ENCODE assay signal across 12 cellular contexts in the genomic region with DNA sequence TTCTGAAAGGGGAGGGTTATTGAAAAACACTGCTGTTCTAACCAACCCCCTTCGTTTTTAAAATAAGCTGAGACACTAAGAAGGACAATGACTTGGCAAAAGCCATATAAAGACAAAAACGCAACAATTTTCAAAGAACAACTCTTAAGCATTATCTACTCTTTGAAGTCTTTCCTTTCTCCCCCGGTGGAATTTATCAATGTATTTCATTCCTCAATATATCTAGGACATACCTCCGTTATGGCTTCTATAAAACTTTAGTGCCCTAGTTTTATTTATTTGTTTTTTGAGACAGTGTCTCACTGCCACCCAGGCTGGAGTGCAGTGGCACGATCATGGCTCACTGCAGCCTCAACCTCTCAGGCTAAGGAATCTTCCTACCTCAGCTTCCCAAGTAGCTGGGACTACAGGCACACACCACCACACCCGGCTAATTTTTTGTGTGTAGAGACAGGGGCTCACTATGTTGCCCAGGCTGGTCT. TPM values are rescaled to one million over a fixed set of nuclear protein-coding genes. Genes with fewer than 3 reads are reported as not detected.
DNase-seq lines count a peak whose midpoint lies in the region; ATAC-seq and TF ChIP-seq lines count a peak whose summit lies in the region.
"Had no signal": no experiment of that assay in that cellular context is flagged by ENCODE, and none has a peak within 500 bp of the region (broad histone marks: within the 10 kb centered on the region; RNA-seq: fewer than 3 reads in every experiment).

No MANE protein-coding gene starts in this region.

- dilution Hi-C loops in IMR-90 (cut with HindIII; ENCODE audit: low sequenced_read_pairs, unreplicated experiment): no loop called here

- H4K5ac ChIP-seq in IMR-90 (ENCODE audit: low read depth, low read length): no peak overlapping the region

- no peak overlapping the region for H2BK15ac ChIP-seq in IMR-90 (ENCODE audit: low read depth, low read length)

- H3K4me1 ChIP-seq in IMR-90 (ENCODE audit: control insufficient read depth, insufficient read depth, low read length): peaks cover 5% of the 10 kb centered on the region; the same call in 1 of the 2 replicates

- peak overlapping the region; percentile 66 for H3K4me3 Mint-ChIP-seq in activated T-helper 2 cell treated with anti-CD3 and anti-CD28 coated beads, Interferon-gamma antibody, Interleukin-2, Interleukin-4, amounts not matched to agents 10 μg/mL and 5 μg/mL and 100 μg/mL, durations not matched to agents 14 hours and 24 hours and 36 hours (ENCODE audit: low read depth)
- no peak overlapping the region for H3K4me3 Mint-ChIP-seq in natural killer cell treated with Interleukin-12 subunit alpha and Interleukin-12 subunit beta and Interleukin-15 and Interleukin-18, amount 100 ng/mL, for 72 hours

- peaks cover 46% of the 10 kb centered on the region for H3K4me1 Mint-ChIP-seq in activated T-helper 2 cell treated with anti-CD3 and anti-CD28 coated beads, Interferon-gamma antibody, Interleukin-2, Interleukin-4, amounts not matched to agents 10 μg/mL and 5 μg/mL and 100 μg/mL, durations not matched to agents 14 hours and 24 hours and 36 hours (ENCODE audit: low read depth)
- peaks cover 29 to 32% of the 10 kb centered on the region in 2 donors for H3K4me1 Mint-ChIP-seq in natural killer cell treated with Interleukin-12 subunit alpha and Interleukin-12 subunit beta and Interleukin-15 and Interleukin-18, amount 100 ng/mL, for 72 hours (ENCODE audit: low read depth in 2 of 2)

- no peak for ATAC-seq in IMR-90 (ENCODE audit: low read depth)
- no peak for ATAC-seq in natural killer cell treated with Interleukin-12 subunit alpha and Interleukin-12 subunit beta and Interleukin-15 and Interleukin-18, amount 100 ng/mL, for 72 hours
- ATAC-seq in GM18517 (IDR thresholded peaks at IDR 0.05; ENCODE audit: unreplicated experiment): no peak
- ATAC-seq: body of pancreas had no signal

- H2BK120ac ChIP-seq in IMR-90 (ENCODE audit: low read depth, low read length): no peak overlapping the region

- peaks cover 46% of the 10 kb centered on the region for H4K20me1 ChIP-seq in IMR-90 (ENCODE audit: insufficient read depth, low read length)

- no peak overlapping the region for H3K4ac ChIP-seq in IMR-90 (ENCODE audit: low read depth, low read length)

- H4K8ac ChIP-seq in IMR-90 (ENCODE audit: low read depth in 2 of 2, low read length in 2 of 2): no peak overlapping the region

- H3K9me3 Mint-ChIP-seq in activated T-helper 2 cell treated with anti-CD3 and anti-CD28 coated beads, Interferon-gamma antibody, Interleukin-2, Interleukin-4, amounts not matched to agents 10 μg/mL and 5 μg/mL and 100 μg/mL, durations not matched to agents 14 hours and 24 hours and 36 hours: no peaks in the 10 kb centered on the region
- H3K9me3 Mint-ChIP-seq in natural killer cell treated with Interleukin-12 subunit alpha and Interleukin-12 subunit beta and Interleukin-15 and Interleukin-18, amount 100 ng/mL, for 72 hours: no peaks in the 10 kb centered on the region

- DNase-seq in NOMO-1 treated with DMSO at 0.1 percent for 48 hours (lab: John Stamatoyannopoulos, UW; ENCODE audit: unreplicated experiment): peak; percentile 2
- no peak for DNase-seq in NOMO-1 treated with dmso at 0.1 percent for 144 hours (lab: John Stamatoyannopoulos, UW; ENCODE audit: unreplicated experiment)
- no peak for DNase-seq in IMR-90
- DNase-seq in activated T-helper 2 cell treated with anti-CD3 and anti-CD28 coated beads, Interferon-gamma antibody, Interleukin-2, Interleukin-4, amounts not matched to agents 10 μg/mL and 5 μg/mL and 100 μg/mL, durations not matched to agents 14 hours and 24 hours and 36 hours (ENCODE audit: low spot score): no peak
- no peak for DNase-seq in natural killer cell treated with Interleukin-12 subunit alpha and Interleukin-12 subunit beta and Interleukin-15 and Interleukin-18, amount 100 ng/mL, for 72 hours (ENCODE audit: low spot score)
- no peak for DNase-seq in stimulated activated CD4-positive, alpha-beta T cell treated with anti-CD3 and anti-CD28 coated beads, Interleukin-4, amount 100 ng/mL, for 4 hours
- no peak for DNase-seq in NCI-H1417 treated with DMSO at 0.1 percent for 48 hours (lab: John Stamatoyannopoulos, UW)
- DNase-seq: 8988T; activated CD4-positive, CD25-positive, alpha-beta regulatory T cell treated with anti-CD3 and anti-CD28 coated beads, Interleukin-2, amount 50 U/mL, for 72 hours; body of pancreas; esophagus squamous epithelium had no signal

- no peak for TF ChIP-seq CTCF in IMR-90 (conservative IDR thresholded peaks at IDR 0.05; ENCODE audit: low read depth, low read length)

- no peak overlapping the region for H3K23ac ChIP-seq in IMR-90 (ENCODE audit: low read depth, low read length)

- H2AK9ac ChIP-seq in IMR-90 (replicated peaks; ENCODE audit: low read depth, low read length, poor library complexity): no peak overlapping the region

- no peak overlapping the region for H3K4me3 ChIP-seq in IMR-90 (ENCODE audit: insufficient read depth, low read depth, low read length)
- H3K4me3 ChIP-seq: body of pancreas had no signal

- no peak overlapping the region for H2BK5ac ChIP-seq in IMR-90 (ENCODE audit: low read depth, low read length, poor library complexity, severe bottlenecking)

- H2BK20ac ChIP-seq in IMR-90 (ENCODE audit: low read depth, low read length): no peak overlapping the region

- no peak for TF ChIP-seq POLR2A in IMR-90 (IDR thresholded peaks at IDR 0.05; ENCODE audit: low read depth, low read length)

- CTCF ChIA-PET in IMR-90 (lab: Yijun Ruan, JAX): interaction anchor here (0.7 to 1.4 kb wide), 2 partner anchors 22 to 60 kb away, joined by 4 read pairs; no protein-coding TSS in a partner anchor

- peaks cover 2 to 60% of the 10 kb centered on the region in 2 experiments; a peak in 3 of 4 replicates for H3K79me1 ChIP-seq in IMR-90 (ENCODE audit: low read depth in 1 of 2, low read length in 2 of 2)

- in situ Hi-C loops in IMR-90 (cut with MboI; ENCODE audit: low sequenced_read_pairs): loop anchor here (25.0 kb wide), 1 partner anchor 412 kb away; no protein-coding TSS in a partner anchor

- POLR2A ChIA-PET in IMR-90 (lab: Charles Lee; ENCODE audit: unreplicated experiment): no interaction called here

- H3K27me3 Mint-ChIP-seq in activated T-helper 2 cell treated with anti-CD3 and anti-CD28 coated beads, Interferon-gamma antibody, Interleukin-2, Interleukin-4, amounts not matched to agents 10 μg/mL and 5 μg/mL and 100 μg/mL, durations not matched to agents 14 hours and 24 hours and 36 hours (ENCODE audit: low read depth): no peaks in the 10 kb centered on the region
- H3K27me3 Mint-ChIP-seq in natural killer cell treated with Interleukin-12 subunit alpha and Interleukin-12 subunit beta and Interleukin-15 and Interleukin-18, amount 100 ng/mL, for 72 hours: peaks cover 0 to 2% of the 10 kb centered on the region in 2 donors

- H2AK5ac ChIP-seq in IMR-90 (ENCODE audit: low read depth, low read length): no peak overlapping the region

- no peak overlapping the region for H3K27ac ChIP-seq in IMR-90 (ENCODE audit: insufficient read depth, low read length)
- H3K27ac ChIP-seq: body of pancreas, esophagus squamous epithelium had no signal

- H3K36me3 Mint-ChIP-seq in activated T-helper 2 cell treated with anti-CD3 and anti-CD28 coated beads, Interferon-gamma antibody, Interleukin-2, Interleukin-4, amounts not matched to agents 10 μg/mL and 5 μg/mL and 100 μg/mL, durations not matched to agents 14 hours and 24 hours and 36 hours (ENCODE audit: low read depth): peaks cover 42% of the 10 kb centered on the region
- H3K36me3 Mint-ChIP-seq in natural killer cell treated with Interleukin-12 subunit alpha and Interleukin-12 subunit beta and Interleukin-15 and Interleukin-18, amount 100 ng/mL, for 72 hours: no peaks in the 10 kb centered on the region

- no TSS peak for BruUV-seq in IMR-90 (replicated peaks; lab: Mats Ljungman, UMichigan)

- H3K56ac ChIP-seq in IMR-90 (ENCODE audit: extremely low read depth, insufficient read depth, low read length): no peak overlapping the region

- peaks cover 5% of the 10 kb centered on the region for H3K36me3 ChIP-seq in IMR-90 (ENCODE audit: control insufficient read depth, insufficient read depth, low read length)

- intact Hi-C loops in IMR-90 (cut with micrococcal nuclease): no loop called here
- intact Hi-C loops in activated T-helper 2 cell treated with anti-CD3 and anti-CD28 coated beads, Interferon-gamma antibody, Interleukin-2, Interleukin-4, amounts not matched to agents 10 μg/mL and 5 μg/mL and 100 μg/mL, durations not matched to agents 14 hours and 24 hours and 36 hours (cut with micrococcal nuclease): loop anchor here (5.0 to 10.0 kb wide), 2 partner anchors 33 to 331 kb away; no protein-coding TSS in a partner anchor

- no peak overlapping the region for H2AFZ ChIP-seq in IMR-90 (replicated peaks; ENCODE audit: low read length, poor library complexity)

- H4K91ac ChIP-seq in IMR-90 (ENCODE audit: insufficient read depth, low read depth, low read length): no peak overlapping the region

- H3K9ac ChIP-seq in IMR-90 (ENCODE audit: low read depth, low read length): no peak overlapping the region

- 100% methylated on average over 1 of the region's 6 CpGs; no CpG with 5 or more reads in 1 of the 2 experiments for WGBS in IMR-90 (ENCODE audit: extremely low coverage in 2 of 2, insufficient read length in 1 of 2), 2 experiments

- no peaks in the 10 kb centered on the region for H3K9me3 ChIP-seq in IMR-90 (ENCODE audit: control insufficient read depth, insufficient read depth, low read length)
- H3K9me3 ChIP-seq: body of pancreas, esophagus squamous epithelium had no signal

- H3K14ac ChIP-seq in IMR-90 (replicated peaks; ENCODE audit: low read depth, low read length): no peak overlapping the region

- no peaks in the 10 kb centered on the region for H3K27me3 ChIP-seq in IMR-90 (ENCODE audit: control insufficient read depth, insufficient read depth, low read length)
- H3K27me3 ChIP-seq: body of pancreas, esophagus squamous epithelium had no signal

- peak overlapping the region; percentile 16; the same call in 1 of the 2 replicates for H3K4me2 ChIP-seq in IMR-90 (ENCODE audit: low read depth, low read length)

- H3K18ac ChIP-seq in IMR-90 (ENCODE audit: low read depth, low read length): no peak overlapping the region

- TF ChIP-seq RAD21 in IMR-90 (IDR thresholded peaks at IDR 0.05; ENCODE audit: low read length): no peak

- H3K27ac Mint-ChIP-seq in activated T-helper 2 cell treated with anti-CD3 and anti-CD28 coated beads, Interferon-gamma antibody, Interleukin-2, Interleukin-4, amounts not matched to agents 10 μg/mL and 5 μg/mL and 100 μg/mL, durations not matched to agents 14 hours and 24 hours and 36 hours: peak overlapping the region; percentile 24
- peak overlapping the region; percentile 11 to 66 for H3K27ac Mint-ChIP-seq in natural killer cell treated with Interleukin-12 subunit alpha and Interleukin-12 subunit beta and Interleukin-15 and Interleukin-18, amount 100 ng/mL, for 72 hours

- H3K9me1 ChIP-seq in IMR-90 (ENCODE audit: insufficient read depth, low read length): peaks cover 11% of the 10 kb centered on the region

RNA-seq across cellular contexts. Expression of gene NRDC, which starts 3.2 kb away (rescaled TPM):
- total RNA-seq in IMR-90 (2012; rRNA removed): 75.8 and 78.0 TPM in 2 replicates
- 72.3 and 84.7 TPM in 2 replicates for polyA plus RNA-seq in IMR-90 (2012; rRNA removed)
- polyA plus RNA-seq in IMR-90 (2012; cell fraction: cytosol; rRNA removed): 38.5 and 39.4 TPM in 2 replicates
- polyA plus RNA-seq in IMR-90 (2012; cell fraction: nucleus; rRNA removed; ENCODE audit: low replicate concordance): 86.8 and 152 TPM in 2 replicates
- total RNA-seq in activated T-helper 2 cell treated with anti-CD3 and anti-CD28 coated beads, Interferon-gamma antibody, Interleukin-2, Interleukin-4, amounts not matched to agents 10 μg/mL and 5 μg/mL and 100 μg/mL, durations not matched to agents 14 hours and 24 hours and 36 hours: 177 and 182 TPM in 2 replicates
- 100 to 1,000 TPM; 173 to 204 TPM for total RNA-seq in natural killer cell treated with Interleukin-12 subunit alpha and Interleukin-12 subunit beta and Interleukin-15 and Interleukin-18, amount 100 ng/mL, for 72 hours
